18 cellular contexts compared by ENCODE assay signal in genomic region chr1:240806201-240806745, GRCh38.
"Had no signal": no experiment of that assay in that cellular context is flagged by ENCODE, and none has a peak within 500 bp of the region (broad histone marks: within the 10 kb centered on the region; RNA-seq: fewer than 3 reads in every experiment).

No MANE protein-coding gene starts in this region.

- H3K36me3 ChIP-seq: cardiac muscle cell, heart right ventricle, neural progenitor cell, prostate gland, right atrium auricular region, tibial nerve had no signal

- H3K4me2 ChIP-seq: neural progenitor cell had no signal

- DNase-seq: activated CD4-positive, alpha-beta T cell treated with anti-CD3 and anti-CD28 coated beads for 36 hours; activated CD4-positive, alpha-beta T cell treated with anti-CD3 and anti-CD28 coated beads, Interleukin-2, amount 50 U/mL, for 48 hours; activated gamma-delta T cell treated with Interleukin-2 at 50 U/mL for 16 hours; effector memory CD8-positive, alpha-beta T cell; heart right ventricle; immature natural killer cell; kidney glomerular epithelial cell; mucosa of descending colon; naive thymus-derived CD4-positive, alpha-beta T cell; stimulated activated CD4-positive, alpha-beta T cell treated with anti-CD3 and anti-CD28 coated beads, Interleukin-15, amount 100 ng/mL, for 24 hours; stimulated activated CD4-positive, alpha-beta T cell treated with anti-CD3 and anti-CD28 coated beads, Interleukin-2, amount 100 ng/mL, for 48 hours; T-helper 2 cell had no signal

- H3K27ac ChIP-seq: cardiac muscle cell, heart right ventricle, neural progenitor cell, prostate gland, right atrium auricular region, tibial nerve had no signal

- ATAC-seq: activated CD4-positive, alpha-beta T cell treated with anti-CD3 and anti-CD28 coated beads for 36 hours; activated naive CD4-positive, alpha-beta T cell treated with anti-CD3 and anti-CD28 coated beads, Interleukin-2, amount 50 U/mL, for 72 hours; effector memory CD8-positive, alpha-beta T cell; heart right ventricle; mucosa of descending colon; naive thymus-derived CD4-positive, alpha-beta T cell had no signal

- H3K4me1 ChIP-seq: heart right ventricle, neural progenitor cell, prostate gland, right atrium auricular region, tibial nerve had no signal

- H3K9ac ChIP-seq: neural progenitor cell had no signal

- H2AFZ ChIP-seq: neural progenitor cell had no signal

- H3K4me3 ChIP-seq: cardiac muscle cell, heart right ventricle, mucosa of descending colon, neural progenitor cell, prostate gland, right atrium auricular region, tibial nerve had no signal

- H3K9me3 ChIP-seq: heart right ventricle, mucosa of descending colon, prostate gland, right atrium auricular region, tibial nerve had no signal

- H3K27me3 ChIP-seq: cardiac muscle cell, heart right ventricle, neural progenitor cell, right atrium auricular region, tibial nerve had no signal
